In the genomic region with DNA sequence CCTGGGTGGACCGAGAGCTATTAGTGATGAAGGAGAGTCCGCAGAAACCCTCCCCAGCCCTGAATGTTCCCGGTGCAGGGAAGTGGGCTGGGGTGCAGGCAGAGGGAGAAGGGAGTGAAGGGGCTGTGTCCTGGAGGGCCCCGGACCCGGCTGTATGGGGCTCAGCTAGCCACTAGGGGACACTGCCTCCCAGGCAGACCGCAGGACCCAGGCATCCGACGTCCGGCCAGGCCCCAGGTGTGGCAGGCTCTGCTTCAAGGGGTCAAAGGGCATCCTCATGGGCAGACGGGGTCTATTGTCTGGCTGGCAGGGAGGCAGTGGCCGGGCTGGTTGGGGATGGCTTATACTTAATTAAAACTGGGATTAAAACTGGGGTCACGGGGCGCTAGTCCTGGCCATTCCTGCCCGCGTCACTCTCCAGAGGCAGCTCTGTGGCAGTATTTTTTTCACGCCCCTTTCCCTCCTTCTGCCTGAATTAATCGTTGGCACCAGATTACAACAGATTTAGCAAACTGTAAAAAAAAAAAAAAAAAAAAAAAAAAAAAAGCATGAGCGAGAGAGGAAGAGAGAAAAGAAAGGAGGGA, we compare ENCODE assay signal across 1 cellular context.
TF ChIP-seq lines count a peak whose summit lies in the region.

No MANE protein-coding gene starts in this region.

TF ChIP-seq in H1, 55 proteins besides CTCF, POLR2A, EP300 and RAD21:
- TF ChIP-seq TCF12 (IDR thresholded peaks at IDR 0.05; ENCODE audit: low read depth, low read length) (peak; percentile 92), SP2 (IDR thresholded peaks at IDR 0.05; ENCODE audit: low read length) (no peak), SP4 (IDR thresholded peaks at IDR 0.05; ENCODE audit: low read length) (no peak; the same call in 1 of the 2 replicates), GABPA (IDR thresholded peaks at IDR 0.05; ENCODE audit: borderline replicate concordance, insufficient read depth, low read length) (peak; percentile 79; the same call in 1 of the 2 replicates)
